In genomic region chr11:34667810-34668582, GRCh38 we compare ENCODE assay signal across 1 cellular context.
TF ChIP-seq lines count a peak whose summit lies in the region.

No MANE protein-coding gene starts in this region.

TF ChIP-seq in A549, 52 proteins besides CTCF, POLR2A, EP300 and RAD21 (continued from another document):
- TF ChIP-seq HMGXB4 (CRISPR knock-in tag; IDR thresholded peaks at IDR 0.05; ENCODE audit: borderline replicate concordance) (no peak), HOXA7 (CRISPR knock-in tag; IDR thresholded peaks at IDR 0.05) (no peak), CHD2 (IDR thresholded peaks at IDR 0.05; ENCODE audit: low read length, partially characterized antibody) (no peak), USF2 (IDR thresholded peaks at IDR 0.05) (no peak), NPAS2 (CRISPR knock-in tag; IDR thresholded peaks at IDR 0.05; ENCODE audit: borderline replicate concordance) (no peak), CEBPB (IDR thresholded peaks at IDR 0.05) (peak in 1 of 2 experiments; percentile 24; a peak in 1 of 4 replicates), ESRRA (IDR thresholded peaks at IDR 0.05; ENCODE audit: borderline replicate concordance, low read length) (no peak), HES2 (IDR thresholded peaks at IDR 0.05) (0 out of 2 replicates have a peak, but pooled peaks have one; percentile 5), FOSB (CRISPR knock-in tag; IDR thresholded peaks at IDR 0.05) (no peak), HDAC2 (IDR thresholded peaks at IDR 0.05) (no peak), CBX8 (IDR thresholded peaks at IDR 0.05) (no peak), CHD4 (IDR thresholded peaks at IDR 0.05; ENCODE audit: borderline replicate concordance) (no peak), MAFK (IDR thresholded peaks at IDR 0.05; ENCODE audit: partially characterized antibody) (peak; percentile 1), NFE2L2 (conservative IDR thresholded peaks at IDR 0.05; ENCODE audit: low read length) (no peak), RCOR1 (IDR thresholded peaks at IDR 0.05; ENCODE audit: low read depth, low read length) (no peak), RFX5 (IDR thresholded peaks at IDR 0.05) (no peak), EHMT2 (IDR thresholded peaks at IDR 0.05; ENCODE audit: low read depth) (no peak), HOXB5 (CRISPR knock-in tag; IDR thresholded peaks at IDR 0.05) (peak; percentile 80), ZC3H11A (IDR thresholded peaks at IDR 0.05) (no peak), GATA3 (IDR thresholded peaks at IDR 0.05; ENCODE audit: borderline replicate concordance) (peak; percentile 89), RARB (CRISPR knock-in tag; IDR thresholded peaks at IDR 0.05) (no peak), ZFP36 (IDR thresholded peaks at IDR 0.05; ENCODE audit: borderline replicate concordance, partially characterized antibody) (no peak), FOXS1 (CRISPR knock-in tag; IDR thresholded peaks at IDR 0.05) (no peak), KDM5A (IDR thresholded peaks at IDR 0.05) (no peak), JUN (IDR thresholded peaks at IDR 0.05) (no peak)
- TF ChIP-seq, protein P1, sequence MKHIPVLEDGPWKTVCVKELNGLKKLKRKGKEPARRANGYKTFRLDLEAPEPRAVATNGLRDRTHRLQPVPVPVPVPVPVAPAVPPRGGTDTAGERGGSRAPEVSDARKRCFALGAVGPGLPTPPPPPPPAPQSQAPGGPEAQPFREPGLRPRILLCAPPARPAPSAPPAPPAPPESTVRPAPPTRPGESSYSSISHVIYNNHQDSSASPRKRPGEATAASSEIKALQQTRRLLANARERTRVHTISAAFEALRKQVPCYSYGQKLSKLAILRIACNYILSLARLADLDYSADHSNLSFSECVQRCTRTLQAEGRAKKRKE (CRISPR knock-in tag; IDR thresholded peaks at IDR 0.05; ENCODE audit: low read depth), result no peak
- TF ChIP-seq, protein P2, sequence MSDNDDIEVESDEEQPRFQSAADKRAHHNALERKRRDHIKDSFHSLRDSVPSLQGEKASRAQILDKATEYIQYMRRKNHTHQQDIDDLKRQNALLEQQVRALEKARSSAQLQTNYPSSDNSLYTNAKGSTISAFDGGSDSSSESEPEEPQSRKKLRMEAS (IDR thresholded peaks at IDR 0.05), result no peak
